11 cellular contexts compared by ENCODE assay signal in the genomic region with DNA sequence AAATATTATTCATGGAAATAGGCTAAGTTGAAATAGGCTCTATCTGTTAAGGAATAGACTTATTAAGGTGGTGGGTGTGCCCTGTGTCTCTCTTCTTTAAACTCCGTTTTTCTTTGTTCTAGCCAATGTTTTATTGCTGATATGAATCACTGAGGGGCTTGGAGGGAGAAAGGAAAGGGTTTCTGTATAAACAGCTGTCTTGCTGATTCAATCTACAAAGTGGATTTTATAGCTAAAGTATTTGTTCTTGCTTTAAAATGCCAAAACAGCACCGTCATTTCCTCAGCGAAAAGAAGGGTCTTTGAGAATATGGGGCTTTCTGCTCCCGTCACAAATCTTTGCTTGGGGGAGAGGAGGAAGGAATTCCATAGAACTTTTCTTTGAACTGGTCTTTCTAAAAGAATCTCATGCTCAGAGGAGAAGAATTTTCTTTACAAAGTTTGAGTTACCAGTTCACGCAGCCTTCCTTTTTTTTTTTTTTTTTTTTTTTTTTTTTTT. TPM values are rescaled to one million over a fixed set of nuclear protein-coding genes. Genes with fewer than 3 reads are reported as not detected.
DNase-seq lines count a peak whose midpoint lies in the region; ATAC-seq and TF ChIP-seq lines count a peak whose summit lies in the region.
"Had no signal": no experiment of that assay in that cellular context is flagged by ENCODE, and none has a peak within 500 bp of the region (broad histone marks: within the 10 kb centered on the region; RNA-seq: fewer than 3 reads in every experiment).

No MANE protein-coding gene starts in this region.

- CTCF ChIA-PET in IMR-90 (lab: Yijun Ruan, JAX), result interaction anchor here (0.7 kb wide), 1 partner anchor 175 kb away, joined by 4 read pairs; no protein-coding TSS in a partner anchor
- CTCF ChIA-PET in naive thymus-derived CD4-positive, alpha-beta T cell (lab: Charles Lee), result interaction anchor here (0.7 kb wide), 1 partner anchor 53 kb away, joined by 4 read pairs; no protein-coding TSS in a partner anchor

- H3K14ac ChIP-seq in IMR-90 (replicated peaks; ENCODE audit: low read depth, low read length), result no peak overlapping the region

- H4K5ac ChIP-seq in IMR-90 (ENCODE audit: low read depth, low read length), result peak overlapping the region; percentile 41; the same call in 1 of the 2 replicates

- peaks cover 17% of the 10 kb centered on the region for H3K4me1 ChIP-seq in IMR-90 (ENCODE audit: control insufficient read depth, insufficient read depth, low read length)
- peaks cover 0 to 6% of the 10 kb centered on the region in 2 donors for H3K4me1 ChIP-seq in naive thymus-derived CD4-positive, alpha-beta T cell (ENCODE audit: control insufficient read depth in 2 of 2, insufficient read depth in 2 of 2, low read length in 2 of 2)
- H3K4me1 ChIP-seq: upper lobe of right lung had no signal

- no peak overlapping the region for H3K4ac ChIP-seq in IMR-90 (ENCODE audit: low read depth, low read length)

- no peak overlapping the region for H2AFZ ChIP-seq in IMR-90 (replicated peaks; ENCODE audit: low read length, poor library complexity)

- peaks cover 4% of the 10 kb centered on the region for H3K9me3 ChIP-seq in IMR-90 (ENCODE audit: control insufficient read depth, insufficient read depth, low read length)
- H3K9me3 ChIP-seq in naive thymus-derived CD4-positive, alpha-beta T cell (ENCODE audit: control insufficient read depth in 2 of 3, low read length in 3 of 3), result no peaks in the 10 kb centered on the region
- H3K9me3 ChIP-seq: upper lobe of right lung had no signal

- TF ChIP-seq RAD21 in IMR-90 (IDR thresholded peaks at IDR 0.05; ENCODE audit: low read length), result no peak

- H3K27ac ChIP-seq in IMR-90 (ENCODE audit: insufficient read depth, low read length), result peak overlapping the region; percentile 55; the same call in 1 of the 2 replicates
- no peak overlapping the region for H3K27ac ChIP-seq in naive thymus-derived CD4-positive, alpha-beta T cell (ENCODE audit: low read depth, low read length)
- H3K27ac ChIP-seq: upper lobe of right lung had no signal

- H3K36me3 ChIP-seq in IMR-90 (ENCODE audit: control insufficient read depth, insufficient read depth, low read length), result peaks cover 4% of the 10 kb centered on the region
- H3K36me3 ChIP-seq in naive thymus-derived CD4-positive, alpha-beta T cell (ENCODE audit: control insufficient read depth in 2 of 3, insufficient read depth in 3 of 3, low read length in 3 of 3), result peaks cover 0 to 21% (median 0%) of the 10 kb centered on the region in 3 experiments
- H3K36me3 ChIP-seq: upper lobe of right lung had no signal

- no peak overlapping the region for H3K9ac ChIP-seq in IMR-90 (ENCODE audit: low read depth, low read length)

- H3K27me3 Mint-ChIP-seq in activated naive CD8-positive, alpha-beta T cell treated with anti-CD3 and anti-CD28 coated beads for 36 hours, result no peaks in the 10 kb centered on the region
- H3K27me3 Mint-ChIP-seq in naive thymus-derived CD4-positive, alpha-beta T cell, result no peaks in the 10 kb centered on the region
- no peaks in the 10 kb centered on the region for H3K27me3 Mint-ChIP-seq in natural killer cell treated with Interleukin-12 subunit alpha and Interleukin-12 subunit beta and Interleukin-15 and Interleukin-18, amount 100 ng/mL, for 72 hours

- ATAC-seq in IMR-90 (ENCODE audit: low read depth) (peak; percentile 73), HG03175 (IDR thresholded peaks at IDR 0.05; ENCODE audit: unreplicated experiment) (no peak), GM21515 (IDR thresholded peaks at IDR 0.05; ENCODE audit: unreplicated experiment) (no peak)
- no peak for ATAC-seq in naive thymus-derived CD4-positive, alpha-beta T cell
- ATAC-seq in natural killer cell treated with Interleukin-12 subunit alpha and Interleukin-12 subunit beta and Interleukin-15 and Interleukin-18, amount 100 ng/mL, for 72 hours, result no peak
- ATAC-seq: upper lobe of right lung had no signal

- peak overlapping the region; percentile 94 for H3K4me2 ChIP-seq in IMR-90 (ENCODE audit: low read depth, low read length)

- no peak overlapping the region for H4K8ac ChIP-seq in IMR-90 (ENCODE audit: low read depth in 2 of 2, low read length in 2 of 2)

- H3K4me3 ChIP-seq in IMR-90 (ENCODE audit: insufficient read depth, low read depth, low read length), result peak overlapping the region; percentile 19; the same call in 1 of the 2 replicates
- H3K4me3 ChIP-seq in naive thymus-derived CD4-positive, alpha-beta T cell (ENCODE audit: low read length), result no peak overlapping the region
- H3K4me3 ChIP-seq: dorsolateral prefrontal cortex, upper lobe of right lung had no signal

- H2BK20ac ChIP-seq in IMR-90 (ENCODE audit: low read depth, low read length), result no peak overlapping the region

- DNase-seq in DMS79 treated with DMSO at 0.1 percent for 48 hours (lab: John Stamatoyannopoulos, UW) (peak; percentile 54), IMR-90 (peak; percentile 71), G401 (ENCODE audit: low spot score) (no peak)
- no peak for DNase-seq in activated naive CD8-positive, alpha-beta T cell treated with anti-CD3 and anti-CD28 coated beads for 36 hours
- no peak for DNase-seq in naive thymus-derived CD4-positive, alpha-beta T cell
- no peak for DNase-seq in natural killer cell treated with Interleukin-12 subunit alpha and Interleukin-12 subunit beta and Interleukin-15 and Interleukin-18, amount 100 ng/mL, for 72 hours (ENCODE audit: low spot score)
- DNase-seq: dorsolateral prefrontal cortex, kidney glomerular epithelial cell, upper lobe of right lung had no signal

- BruUV-seq in IMR-90 (replicated peaks; lab: Mats Ljungman, UMichigan), result no TSS peak

- peak overlapping the region; percentile 61 for H2BK5ac ChIP-seq in IMR-90 (ENCODE audit: low read depth, low read length, poor library complexity, severe bottlenecking)

- H3K23ac ChIP-seq in IMR-90 (ENCODE audit: low read depth, low read length), result 0 out of 2 replicates have a peak overlapping the region, but pooled peaks have one; percentile 28

- TF ChIP-seq POLR2A in IMR-90 (IDR thresholded peaks at IDR 0.05; ENCODE audit: low read depth, low read length), result no peak

- no peaks in the 10 kb centered on the region for H4K20me1 ChIP-seq in IMR-90 (ENCODE audit: insufficient read depth, low read length)

- peak overlapping the region; percentile 64 for H3K27ac Mint-ChIP-seq in activated naive CD8-positive, alpha-beta T cell treated with anti-CD3 and anti-CD28 coated beads for 36 hours
- H3K27ac Mint-ChIP-seq in naive thymus-derived CD4-positive, alpha-beta T cell, result peak overlapping the region in 2 of 9 donors; percentile 41 to 81
- no peak overlapping the region for H3K27ac Mint-ChIP-seq in natural killer cell treated with Interleukin-12 subunit alpha and Interleukin-12 subunit beta and Interleukin-15 and Interleukin-18, amount 100 ng/mL, for 72 hours

- in situ Hi-C loops in IMR-90 (cut with MboI; ENCODE audit: low sequenced_read_pairs), result no loop called here
- in situ Hi-C loops in G401 (cut with HindIII; ENCODE audit: low sequenced_read_pairs), result no loop called here

- dilution Hi-C loops in IMR-90 (cut with HindIII; ENCODE audit: low sequenced_read_pairs, unreplicated experiment), result no loop called here

- H3K18ac ChIP-seq in IMR-90 (ENCODE audit: low read depth, low read length), result peak overlapping the region; percentile 32; the same call in 1 of the 2 replicates

- POLR2A ChIA-PET in IMR-90 (lab: Charles Lee; ENCODE audit: unreplicated experiment), result interaction anchor here (0.6 kb wide), 1 partner anchor 726 kb away, joined by 3 read pairs; no protein-coding TSS in a partner anchor
- POLR2A ChIA-PET in naive thymus-derived CD4-positive, alpha-beta T cell (lab: Charles Lee), result interaction anchor here (1.4 kb wide), 1 partner anchor 10 kb away, joined by 9 read pairs; no protein-coding TSS in a partner anchor

- H3K4me3 Mint-ChIP-seq in activated naive CD8-positive, alpha-beta T cell treated with anti-CD3 and anti-CD28 coated beads for 36 hours, result peak overlapping the region; percentile 44
- peak overlapping the region in 6 of 10 donors; percentile 10 to 58 (median 29) for H3K4me3 Mint-ChIP-seq in naive thymus-derived CD4-positive, alpha-beta T cell
- no peak overlapping the region for H3K4me3 Mint-ChIP-seq in natural killer cell treated with Interleukin-12 subunit alpha and Interleukin-12 subunit beta and Interleukin-15 and Interleukin-18, amount 100 ng/mL, for 72 hours

- no peaks in the 10 kb centered on the region for H3K27me3 ChIP-seq in IMR-90 (ENCODE audit: control insufficient read depth, insufficient read depth, low read length)
- H3K27me3 ChIP-seq in naive thymus-derived CD4-positive, alpha-beta T cell (ENCODE audit: control insufficient read depth in 2 of 2, insufficient read depth in 2 of 2, low read length in 2 of 2), result no peaks in the 10 kb centered on the region
- H3K27me3 ChIP-seq: dorsolateral prefrontal cortex, upper lobe of right lung had no signal

- intact Hi-C loops in IMR-90 (cut with micrococcal nuclease), result no loop called here
- intact Hi-C loops in naive thymus-derived CD4-positive, alpha-beta T cell (cut with micrococcal nuclease), result loop anchor here in 1 of 2 donors (1.0 to 2.0 kb wide), 4 partner anchors 10 to 52 kb away; no protein-coding TSS in a partner anchor

- H2AK9ac ChIP-seq in IMR-90 (replicated peaks; ENCODE audit: low read depth, low read length, poor library complexity), result no peak overlapping the region

- no peak overlapping the region for H2AK5ac ChIP-seq in IMR-90 (ENCODE audit: low read depth, low read length)

- H3K36me3 Mint-ChIP-seq in activated naive CD8-positive, alpha-beta T cell treated with anti-CD3 and anti-CD28 coated beads for 36 hours, result peaks cover 34% of the 10 kb centered on the region
- H3K36me3 Mint-ChIP-seq in naive thymus-derived CD4-positive, alpha-beta T cell, result peaks cover 18 to 65% (median 45%) of the 10 kb centered on the region in 5 donors
- H3K36me3 Mint-ChIP-seq in natural killer cell treated with Interleukin-12 subunit alpha and Interleukin-12 subunit beta and Interleukin-15 and Interleukin-18, amount 100 ng/mL, for 72 hours, result peaks cover 17% of the 10 kb centered on the region

- H3K4me1 Mint-ChIP-seq in activated naive CD8-positive, alpha-beta T cell treated with anti-CD3 and anti-CD28 coated beads for 36 hours, result peaks cover 29% of the 10 kb centered on the region
- peaks cover 34 to 63% (median 45%) of the 10 kb centered on the region in 7 donors for H3K4me1 Mint-ChIP-seq in naive thymus-derived CD4-positive, alpha-beta T cell
- H3K4me1 Mint-ChIP-seq in natural killer cell treated with Interleukin-12 subunit alpha and Interleukin-12 subunit beta and Interleukin-15 and Interleukin-18, amount 100 ng/mL, for 72 hours (ENCODE audit: low read depth in 2 of 2), result peaks cover 6 to 12% of the 10 kb centered on the region in 2 donors

- TF ChIP-seq CTCF in IMR-90 (conservative IDR thresholded peaks at IDR 0.05; ENCODE audit: low read depth, low read length), result no peak

- H2BK15ac ChIP-seq in IMR-90 (ENCODE audit: low read depth, low read length), result no peak overlapping the region

- H3K9me3 Mint-ChIP-seq in activated naive CD8-positive, alpha-beta T cell treated with anti-CD3 and anti-CD28 coated beads for 36 hours, result peaks cover 6% of the 10 kb centered on the region
- peaks cover 0 to 22% (median 0%) of the 10 kb centered on the region in 11 donors for H3K9me3 Mint-ChIP-seq in naive thymus-derived CD4-positive, alpha-beta T cell
- no peaks in the 10 kb centered on the region for H3K9me3 Mint-ChIP-seq in natural killer cell treated with Interleukin-12 subunit alpha and Interleukin-12 subunit beta and Interleukin-15 and Interleukin-18, amount 100 ng/mL, for 72 hours

- H3K79me1 ChIP-seq in IMR-90 (ENCODE audit: low read depth in 1 of 2, low read length in 2 of 2), result peaks cover 13 to 19% of the 10 kb centered on the region in 2 experiments; a peak in 3 of 4 replicates

- no peak overlapping the region for H2BK120ac ChIP-seq in IMR-90 (ENCODE audit: low read depth, low read length)

- peaks cover 14% of the 10 kb centered on the region; the same call in 1 of the 2 replicates for H3K9me1 ChIP-seq in IMR-90 (ENCODE audit: insufficient read depth, low read length)

- H4K91ac ChIP-seq in IMR-90 (ENCODE audit: insufficient read depth, low read depth, low read length), result no peak overlapping the region

- no CpG with 5 or more reads among the region's 5 CpGs for WGBS in IMR-90 (ENCODE audit: extremely low coverage in 2 of 2, insufficient read length in 1 of 2), 2 experiments

- 0 out of 2 replicates have a peak overlapping the region, but pooled peaks have one; percentile 14 for H3K56ac ChIP-seq in IMR-90 (ENCODE audit: extremely low read depth, insufficient read depth, low read length)

RNA-seq across cellular contexts. Expression of gene MSI2, which starts 39.3 kb away (rescaled TPM):
- total RNA-seq in IMR-90 (2012; rRNA removed), result 16.0 and 18.1 TPM in 2 replicates
- polyA plus RNA-seq in IMR-90 (2012; rRNA removed), result 13.0 and 14.0 TPM in 2 replicates
- 7.4 and 9.4 TPM in 2 replicates for polyA plus RNA-seq in IMR-90 (2012; cell fraction: cytosol; rRNA removed)
- 10.2 and 22.1 TPM in 2 replicates for polyA plus RNA-seq in IMR-90 (2012; cell fraction: nucleus; rRNA removed; ENCODE audit: low replicate concordance)
- 10 to 100 TPM; 48.0 to 49.4 TPM for total RNA-seq in activated naive CD8-positive, alpha-beta T cell treated with anti-CD3 and anti-CD28 coated beads for 36 hours
- 100 to 1,000 TPM; 111 to 169 (median 150) TPM for total RNA-seq in naive thymus-derived CD4-positive, alpha-beta T cell
- polyA plus RNA-seq in naive thymus-derived CD4-positive, alpha-beta T cell, result 1 to 10 TPM; 3.3 to 6.0 TPM
- total RNA-seq in G401 (2014; rRNA removed; shearing (Covaris generic)), result 48.1 and 75.0 TPM in 2 replicates
- 100 to 1,000 TPM in 1 of 2 donors, 10 to 100 TPM in 1; 51.3 to 126 TPM for total RNA-seq in natural killer cell treated with Interleukin-12 subunit alpha and Interleukin-12 subunit beta and Interleukin-15 and Interleukin-18, amount 100 ng/mL, for 72 hours

Comparison
In these comparisons a context has a peak if more than half of its experiments do, and no peak if none do; other contexts are left out.
1. DNase-seq: peak in DMS79 treated with DMSO at 0.1 percent for 48 hours (single experiment) and IMR-90 (single experiment); none in activated naive CD8-positive, alpha-beta T cell treated with anti-CD3 and anti-CD28 coated beads for 36 hours (single experiment), naive thymus-derived CD4-positive, alpha-beta T cell (0 of 9), G401 (single experiment) and natural killer cell treated with Interleukin-12 subunit alpha and Interleukin-12 subunit beta and Interleukin-15 and Interleukin-18, amount 100 ng/mL, for 72 hours (single experiment).